Comparison of ENCODE assay signal across 25 cellular contexts in genomic region chr1:24317081-24317480, GRCh38. TPM values are rescaled to one million over a fixed set of nuclear protein-coding genes. Genes with fewer than 3 reads are reported as not detected.
DNase-seq lines count a peak whose midpoint lies in the region; ATAC-seq and TF ChIP-seq lines count a peak whose summit lies in the region.
"Had no signal": no experiment of that assay in that cellular context is flagged by ENCODE, and none has a peak within 500 bp of the region (broad histone marks: within the 10 kb centered on the region; RNA-seq: fewer than 3 reads in every experiment).

No MANE protein-coding gene starts in this region.

- H4K20me1 ChIP-seq in smooth muscle cell (ENCODE audit: low read depth) (no peaks in the 10 kb centered on the region), SK-N-SH (ENCODE audit: insufficient read depth) (no peaks in the 10 kb centered on the region)

- H3K27me3 ChIP-seq in Panc1 (ENCODE audit: control insufficient read depth, insufficient read depth, low read length) (no peaks in the 10 kb centered on the region), esophagus (ENCODE audit: control insufficient read depth in 1 of 2, insufficient read depth in 2 of 2, low read length in 2 of 2) (no peaks in the 10 kb centered on the region), smooth muscle cell (ENCODE audit: low read depth) (no peaks in the 10 kb centered on the region), SK-N-SH (ENCODE audit: insufficient read depth) (0 out of 2 replicates have a peak, but pooled peaks cover 17% of the 10 kb centered on the region)
- H3K27me3 ChIP-seq: hepatocyte had no signal

- in situ Hi-C loops in Panc1 (cut with HindIII; ENCODE audit: low pct_unique_long_range_greater_than_20kb, low sequenced_read_pairs) = no loop called here

- no TSS peak for BruUV-seq in Panc1 (replicated peaks; lab: Mats Ljungman, UMichigan)

- ATAC-seq in Panc1 = no peak
- ATAC-seq: activated CD4-positive, alpha-beta T cell treated with anti-CD3 and anti-CD28 coated beads for 36 hours; CD8-positive, alpha-beta T cell; GM23338; stimulated activated effector memory CD8-positive, alpha-beta T cell treated with anti-CD3 and anti-CD28 coated beads, Interleukin-12 subunit alpha, Interleukin-12 subunit beta, amount 100 ng/mL, for 72 hours had no signal

- peak overlapping the region; percentile 1; the same call in 1 of the 2 replicates for H3K27ac ChIP-seq in Panc1 (ENCODE audit: low read length)
- H3K27ac ChIP-seq in esophagus (ENCODE audit: low read depth in 2 of 2, low read length in 1 of 2) = peak overlapping the region; percentile 92 to 93
- peak overlapping the region; percentile 40 for H3K27ac ChIP-seq in smooth muscle cell (ENCODE audit: low read depth)
- H3K27ac ChIP-seq in SK-N-SH (ENCODE audit: low read depth in 2 of 2, low read length in 1 of 2) = no peak overlapping the region
- H3K27ac ChIP-seq: hepatocyte had no signal

- DNase-seq in HPDE6-E6E7 (ENCODE audit: extremely low spot score) (peak; percentile 95), Panc1 (ENCODE audit: low read depth, low spot score) (no peak), smooth muscle cell (lab: John Stamatoyannopoulos, UW; ENCODE audit: unreplicated experiment) (no peak), SK-N-SH (no peak), GM10266 (ENCODE audit: extremely low spot score) (no peak), EL (no peak)
- DNase-seq: activated CD4-positive, alpha-beta T cell treated with anti-CD3 and anti-CD28 coated beads for 36 hours; activated naive CD4-positive, alpha-beta T cell treated with anti-CD3 and anti-CD28 coated beads, Interleukin-2, amount 10 ng/mL, durations not matched to agents 7 days and 5 days; activated T-cell treated with anti-CD3 and anti-CD28 coated beads, Interleukin-2, amount 50 U/mL, for 48 hours; CD8-positive, alpha-beta T cell; DMS79 treated with DMSO at 0.1 percent for 48 hours; NCI-H1092 treated with DMSO at 0.1 percent for 48 hours; NCI-H1930; NCI-H446 treated with DMSO at 0.1 percent for 48 hours; SHP77; stimulated activated CD4-positive, alpha-beta T cell treated with anti-CD3 and anti-CD28 coated beads, Interleukin-2, amount 100 ng/mL, for 24 hours; T-helper 1 cell had no signal

- intact Hi-C loops in Panc1 (cut with micrococcal nuclease; ENCODE audit: unreplicated experiment) = loop anchor here (2.0 to 5.0 kb wide), 2 partner anchors 74 to 115 kb away; no protein-coding TSS in a partner anchor

- WGBS in esophagus, 2 donors = 48 to 75% methylated on average over 6 of the region's 6 CpGs
- WGBS in smooth muscle cell (ENCODE audit: low lambda C conversion rate) = 68% methylated on average over 6 of the region's 6 CpGs
- WGBS in SK-N-SH (ENCODE audit: low lambda C conversion rate) = 88% methylated on average over 6 of the region's 6 CpGs

- no peak for TF ChIP-seq EP300 in SK-N-SH (IDR thresholded peaks at IDR 0.05; ENCODE audit: borderline replicate concordance in 1 of 2, low read depth in 1 of 2, low read length in 1 of 2)

- TF ChIP-seq CTCF in Panc1 (IDR thresholded peaks at IDR 0.05) (no peak), smooth muscle cell (IDR thresholded peaks at IDR 0.05; ENCODE audit: borderline replicate concordance, insufficient read depth, poor library complexity, severe bottlenecking) (no peak), SK-N-SH (IDR thresholded peaks at IDR 0.05) (no peak), GM10266 (IDR thresholded peaks at IDR 0.05; ENCODE audit: control insufficient read depth, insufficient read depth, low read depth, missing control alignments) (no peak)

- H3K36me3 ChIP-seq in Panc1 (ENCODE audit: control insufficient read depth, insufficient read depth, low read length) = no peaks in the 10 kb centered on the region
- H3K36me3 ChIP-seq in esophagus (ENCODE audit: control insufficient read depth in 2 of 2, insufficient read depth in 2 of 2, low read length in 1 of 2) = peaks cover 0 to 3% of the 10 kb centered on the region in 2 donors
- no peaks in the 10 kb centered on the region for H3K36me3 ChIP-seq in smooth muscle cell (ENCODE audit: low read depth)
- H3K36me3 ChIP-seq in SK-N-SH (replicated peaks in 1 of 2; ENCODE audit: control insufficient read depth in 1 of 2, insufficient read depth in 2 of 2, low read length in 1 of 2) = no peaks in the 10 kb centered on the region

- H3K79me2 ChIP-seq in smooth muscle cell (ENCODE audit: low read depth) (no peaks in the 10 kb centered on the region), SK-N-SH (ENCODE audit: insufficient read depth) (no peaks in the 10 kb centered on the region)

- POLR2A ChIA-PET in Panc1 (lab: Charles Lee) (interaction anchor here (0.6 kb wide), 1 partner anchor 30 kb away, joined by 12 read pairs; no protein-coding TSS in a partner anchor), SK-N-SH (lab: Yijun Ruan, JAX) (no interaction called here)

- H3F3A ChIP-seq in smooth muscle cell (ENCODE audit: low read depth) (peaks cover 4% of the 10 kb centered on the region), SK-N-SH (replicated peaks; ENCODE audit: insufficient read depth) (no peaks in the 10 kb centered on the region)

- H2AFZ ChIP-seq in smooth muscle cell (ENCODE audit: low read depth) (no peak overlapping the region), SK-N-SH (ENCODE audit: low read depth) (no peak overlapping the region)
- H2AFZ ChIP-seq: GM23338, hepatocyte had no signal

- no peaks in the 10 kb centered on the region for H3K9me2 ChIP-seq in SK-N-SH

- H3K4me3 ChIP-seq in Panc1 (ENCODE audit: low read depth in 2 of 2, low read length in 2 of 2) (no peak overlapping the region), esophagus (ENCODE audit: low read depth in 1 of 2, low read length in 2 of 2) (no peak overlapping the region), smooth muscle cell (no peak overlapping the region), SK-N-SH (ENCODE audit: low read depth in 2 of 2, low read length in 1 of 2) (no peak overlapping the region)
- H3K4me3 ChIP-seq: GM23338, hepatocyte, skin epidermis had no signal

- no peaks in the 10 kb centered on the region for H3K9me3 ChIP-seq in Panc1 (ENCODE audit: control insufficient read depth, insufficient read depth, low read depth, low read length)
- no peaks in the 10 kb centered on the region for H3K9me3 ChIP-seq in esophagus (ENCODE audit: control insufficient read depth in 2 of 2, insufficient read depth in 1 of 2, low read depth in 1 of 2, low read length in 1 of 2)
- no peaks in the 10 kb centered on the region for H3K9me3 ChIP-seq in smooth muscle cell (replicated peaks; ENCODE audit: low read depth)
- H3K9me3 ChIP-seq in SK-N-SH = no peaks in the 10 kb centered on the region

- peaks cover 49% of the 10 kb centered on the region for H3K4me1 ChIP-seq in Panc1 (ENCODE audit: control insufficient read depth, insufficient read depth, low read length)
- H3K4me1 ChIP-seq in esophagus (ENCODE audit: control insufficient read depth in 2 of 2, insufficient read depth in 2 of 2, low read length in 1 of 2) = peaks cover 2 to 13% of the 10 kb centered on the region in 2 donors
- H3K4me1 ChIP-seq in smooth muscle cell (ENCODE audit: low read depth) = peaks cover 25% of the 10 kb centered on the region
- peaks cover 0 to 9% of the 10 kb centered on the region in 2 experiments; a peak in 1 of 4 replicates for H3K4me1 ChIP-seq in SK-N-SH (ENCODE audit: control insufficient read depth in 1 of 2, insufficient read depth in 2 of 2, low read depth in 1 of 2, low read length in 1 of 2)

- H3K9ac ChIP-seq in smooth muscle cell (ENCODE audit: low read depth) = no peak overlapping the region
- no peak overlapping the region for H3K9ac ChIP-seq in SK-N-SH

- CTCF ChIA-PET in Panc1 (lab: Charles Lee) = interaction anchor here (0.6 kb wide), 2 partner anchors 185 to 221 kb away, joined by 3 to 5 read pairs; partner anchors contain the start of gene RCAN3
- CTCF ChIA-PET in SK-N-SH (lab: Yijun Ruan, JAX) = interaction anchor here (4.0 kb wide), 1 partner anchor 75 kb away, joined by 18 read pairs; no protein-coding TSS in a partner anchor

- no peak for TF ChIP-seq RAD21 in SK-N-SH (IDR thresholded peaks at IDR 0.05; ENCODE audit: low read length)

- H3K4me2 ChIP-seq in smooth muscle cell (no peak overlapping the region), SK-N-SH (no peak overlapping the region)
- H3K4me2 ChIP-seq: hepatocyte had no signal

TF ChIP-seq in SK-N-SH, 30 proteins besides CTCF, POLR2A, EP300 and RAD21 (continues in another document):
- TF ChIP-seq TAF1 (IDR thresholded peaks at IDR 0.05; ENCODE audit: borderline replicate concordance, low read depth, low read length) = no peak
- TF ChIP-seq TEAD4 (IDR thresholded peaks at IDR 0.05; ENCODE audit: borderline replicate concordance, insufficient read depth) = no peak
- no peak for TF ChIP-seq PBX3 (IDR thresholded peaks at IDR 0.05)
- TF ChIP-seq, protein P1, sequence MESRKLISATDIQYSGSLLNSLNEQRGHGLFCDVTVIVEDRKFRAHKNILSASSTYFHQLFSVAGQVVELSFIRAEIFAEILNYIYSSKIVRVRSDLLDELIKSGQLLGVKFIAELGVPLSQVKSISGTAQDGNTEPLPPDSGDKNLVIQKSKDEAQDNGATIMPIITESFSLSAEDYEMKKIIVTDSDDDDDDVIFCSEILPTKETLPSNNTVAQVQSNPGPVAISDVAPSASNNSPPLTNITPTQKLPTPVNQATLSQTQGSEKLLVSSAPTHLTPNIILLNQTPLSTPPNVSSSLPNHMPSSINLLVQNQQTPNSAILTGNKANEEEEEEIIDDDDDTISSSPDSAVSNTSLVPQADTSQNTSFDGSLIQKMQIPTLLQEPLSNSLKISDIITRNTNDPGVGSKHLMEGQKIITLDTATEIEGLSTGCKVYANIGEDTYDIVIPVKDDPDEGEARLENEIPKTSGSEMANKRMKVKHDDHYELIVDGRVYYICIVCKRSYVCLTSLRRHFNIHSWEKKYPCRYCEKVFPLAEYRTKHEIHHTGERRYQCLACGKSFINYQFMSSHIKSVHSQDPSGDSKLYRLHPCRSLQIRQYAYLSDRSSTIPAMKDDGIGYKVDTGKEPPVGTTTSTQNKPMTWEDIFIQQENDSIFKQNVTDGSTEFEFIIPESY (IDR thresholded peaks at IDR 0.05; ENCODE audit: borderline replicate concordance, low read depth) = no peak

RNA-seq across cellular contexts. Expression of gene GRHL3, which starts 2.1 kb away (rescaled TPM):
- total RNA-seq in Panc1 (2021; ENCODE audit: unreplicated experiment) = 16.7 TPM
- 23.1 TPM for polyA plus RNA-seq in Panc1 (2012; ENCODE audit: insufficient read length)
- 100 to 1,000 TPM in 1 of 2 donors, 10 to 100 TPM in 1; 59.0 to 115 TPM for polyA plus RNA-seq in esophagus
- total RNA-seq in smooth muscle cell = 5.6 and 10.5 TPM in 2 replicates
- polyA plus RNA-seq in smooth muscle cell = 0.87 and 4.9 TPM in 2 replicates
- 0.05 TPM in 1 of 2 replicates, not detected in the other for polyA plus RNA-seq in SK-N-SH (2012; rRNA removed)
- polyA plus RNA-seq in SK-N-SH (2012; cell fraction: cytosol; rRNA removed) = 0.03 TPM in 1 of 2 replicates, not detected in the other
- polyA plus RNA-seq in SK-N-SH (2012; cell fraction: nucleus; rRNA removed) = 0.02 TPM in 1 of 2 replicates, not detected in the other
- total RNA-seq: activated CD4-positive, alpha-beta T cell treated with anti-CD3 and anti-CD28 coated beads for 36 hours; CD8-positive, alpha-beta T cell; fibroblast of villous mesenchyme; LHCN-M2; pulmonary artery endothelial cell had no signal

Comparison
In these comparisons a context has a peak if more than half of its experiments do, and no peak if none do; other contexts are left out.
1. H3K27ac ChIP-seq: peak in Panc1 (single experiment), esophagus (2 of 2) and smooth muscle cell (single experiment); none in SK-N-SH (0 of 2).
2. RNA of gene GRHL3, which starts 2.1 kb away (polyA plus RNA-seq): 59.0 to 115 TPM in esophagus; 0.87 to 4.9 TPM in smooth muscle cell and 0.02 to 0.05 TPM in SK-N-SH; every median in the first group is over 10 times any median in the second.